ENCODE assay signal across 20 cellular contexts in genomic region chr1:243364866-243365265, GRCh38.
"Had no signal": no experiment of that assay in that cellular context is flagged by ENCODE, and none has a peak within 500 bp of the region (broad histone marks: within the 10 kb centered on the region; RNA-seq: fewer than 3 reads in every experiment).

No MANE protein-coding gene starts in this region.

- H3K9me3 Mint-ChIP-seq: activated naive CD4-positive, alpha-beta T cell treated with anti-CD3 and anti-CD28 coated beads, Interleukin-2, amount 50 U/mL, for 72 hours; immature natural killer cell; mesothelial cell of epicardium; nephron progenitor cell had no signal

- H3K9me3 ChIP-seq: adrenal gland, breast epithelium, lower lobe of right lung, upper lobe of right lung had no signal

- H3K27me3 ChIP-seq: adrenal gland, breast epithelium, upper lobe of right lung had no signal

- H3K36me3 ChIP-seq: adrenal gland, breast epithelium had no signal

- DNase-seq: activated CD4-positive, alpha-beta T cell treated with anti-CD3 and anti-CD28 coated beads, Interleukin-2, amount 50 U/mL, for 4 hours; activated gamma-delta T cell; adrenal gland; cortex of kidney; immature natural killer cell; left cardiac atrium; lower lobe of right lung; nephron progenitor cell; nucleus accumbens; retina; stimulated activated CD4-positive, alpha-beta T cell treated with anti-CD3 and anti-CD28 coated beads, Interleukin-12 subunit alpha, Interleukin-12 subunit beta, amount 100 ng/mL, for 4 hours; stimulated activated CD4-positive, alpha-beta T cell treated with anti-CD3 and anti-CD28 coated beads, Interleukin-1b, Interleukin-23, amount 100 ng/mL, for 48 hours; stimulated activated CD8-positive, alpha-beta memory T cell treated with anti-CD3 and anti-CD28 coated beads, Interleukin-4, amount 100 ng/mL, for 48 hours; stimulated activated naive CD4-positive, alpha-beta T cell; T1000; upper lobe of right lung had no signal

- H3K27ac Mint-ChIP-seq: activated naive CD4-positive, alpha-beta T cell treated with anti-CD3 and anti-CD28 coated beads, Interleukin-2, amount 50 U/mL, for 72 hours; immature natural killer cell; mesothelial cell of epicardium had no signal

- H3K4me3 Mint-ChIP-seq: immature natural killer cell, mesothelial cell of epicardium, nephron progenitor cell had no signal

- H3K4me1 Mint-ChIP-seq: immature natural killer cell, mesothelial cell of epicardium, nephron progenitor cell had no signal

- H3K4me3 ChIP-seq: adrenal gland, breast epithelium, lower lobe of right lung, upper lobe of right lung had no signal

- FAIRE-seq: astrocyte had no signal

- H3K27ac ChIP-seq: adrenal gland, breast epithelium, lower lobe of right lung, upper lobe of right lung had no signal

- H3K4me1 ChIP-seq: adrenal gland, breast epithelium, lower lobe of right lung, upper lobe of right lung had no signal
